ENCODE assay signal across 2 cellular contexts in the genomic region with DNA sequence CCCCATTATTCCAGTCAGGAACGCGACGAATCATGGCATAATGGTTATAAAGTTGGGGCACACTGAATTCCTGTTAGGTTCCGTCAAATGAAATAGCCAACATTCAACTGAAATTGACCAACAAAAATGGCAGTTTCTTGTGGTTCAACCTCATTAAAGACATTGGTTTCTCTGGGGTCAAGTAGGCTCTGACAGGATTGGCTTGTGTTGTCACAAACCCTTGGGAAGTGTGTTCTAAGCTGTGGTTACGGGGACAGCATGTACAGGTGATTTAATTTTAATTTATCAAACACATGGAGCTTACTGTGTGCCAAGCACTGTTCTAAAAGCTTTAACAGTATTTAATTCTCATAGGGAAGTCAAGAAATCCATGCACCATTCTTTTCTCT.
TF ChIP-seq lines count a peak whose summit lies in the region.

No MANE protein-coding gene starts in this region.

TF ChIP-seq in H1, 55 proteins besides CTCF, POLR2A, EP300 and RAD21:
- TF ChIP-seq SP2 (IDR thresholded peaks at IDR 0.05; ENCODE audit: low read length) (no peak), SIN3A (conservative IDR thresholded peaks at IDR 0.05 in 1 of 2, IDR thresholded peaks at IDR 0.05 in 1 of 2; ENCODE audit: low read depth in 1 of 2, low read length in 2 of 2) (no peak), SAP30 (IDR thresholded peaks at IDR 0.05; ENCODE audit: insufficient read depth, insufficient replicate concordance, low read length) (no peak), NANOG (IDR thresholded peaks at IDR 0.05; ENCODE audit: insufficient read depth, low read depth, low read length, poor library complexity, severe bottlenecking) (no peak), TAF1 (IDR thresholded peaks at IDR 0.05; ENCODE audit: low read depth, low read length) (no peak), JUND (IDR thresholded peaks at IDR 0.05; ENCODE audit: low read length) (no peak), KDM4A (IDR thresholded peaks at IDR 0.05; ENCODE audit: low read depth, low read length, severe bottlenecking) (no peak), ASH2L (IDR thresholded peaks at IDR 0.05; ENCODE audit: low read length) (no peak), SIX5 (IDR thresholded peaks at IDR 0.05; ENCODE audit: low read depth, low read length) (no peak), TBP (IDR thresholded peaks at IDR 0.05; ENCODE audit: low read depth, low read length) (no peak), CBX8 (IDR thresholded peaks at IDR 0.05; ENCODE audit: borderline replicate concordance, low read depth, low read length) (no peak), CHD2 (IDR thresholded peaks at IDR 0.05; ENCODE audit: low read length) (no peak), HDAC6 (IDR thresholded peaks at IDR 0.05; ENCODE audit: low read depth, low read length) (no peak), KDM1A (IDR thresholded peaks at IDR 0.05; ENCODE audit: borderline replicate concordance, low read length) (no peak), SP4 (IDR thresholded peaks at IDR 0.05; ENCODE audit: low read length) (no peak), MAFK (IDR thresholded peaks at IDR 0.05; ENCODE audit: low read depth, low read length) (no peak), TCF12 (IDR thresholded peaks at IDR 0.05; ENCODE audit: low read depth, low read length) (no peak), KDM5A (IDR thresholded peaks at IDR 0.05; ENCODE audit: low read length) (no peak)
- TF ChIP-seq, protein P1, sequence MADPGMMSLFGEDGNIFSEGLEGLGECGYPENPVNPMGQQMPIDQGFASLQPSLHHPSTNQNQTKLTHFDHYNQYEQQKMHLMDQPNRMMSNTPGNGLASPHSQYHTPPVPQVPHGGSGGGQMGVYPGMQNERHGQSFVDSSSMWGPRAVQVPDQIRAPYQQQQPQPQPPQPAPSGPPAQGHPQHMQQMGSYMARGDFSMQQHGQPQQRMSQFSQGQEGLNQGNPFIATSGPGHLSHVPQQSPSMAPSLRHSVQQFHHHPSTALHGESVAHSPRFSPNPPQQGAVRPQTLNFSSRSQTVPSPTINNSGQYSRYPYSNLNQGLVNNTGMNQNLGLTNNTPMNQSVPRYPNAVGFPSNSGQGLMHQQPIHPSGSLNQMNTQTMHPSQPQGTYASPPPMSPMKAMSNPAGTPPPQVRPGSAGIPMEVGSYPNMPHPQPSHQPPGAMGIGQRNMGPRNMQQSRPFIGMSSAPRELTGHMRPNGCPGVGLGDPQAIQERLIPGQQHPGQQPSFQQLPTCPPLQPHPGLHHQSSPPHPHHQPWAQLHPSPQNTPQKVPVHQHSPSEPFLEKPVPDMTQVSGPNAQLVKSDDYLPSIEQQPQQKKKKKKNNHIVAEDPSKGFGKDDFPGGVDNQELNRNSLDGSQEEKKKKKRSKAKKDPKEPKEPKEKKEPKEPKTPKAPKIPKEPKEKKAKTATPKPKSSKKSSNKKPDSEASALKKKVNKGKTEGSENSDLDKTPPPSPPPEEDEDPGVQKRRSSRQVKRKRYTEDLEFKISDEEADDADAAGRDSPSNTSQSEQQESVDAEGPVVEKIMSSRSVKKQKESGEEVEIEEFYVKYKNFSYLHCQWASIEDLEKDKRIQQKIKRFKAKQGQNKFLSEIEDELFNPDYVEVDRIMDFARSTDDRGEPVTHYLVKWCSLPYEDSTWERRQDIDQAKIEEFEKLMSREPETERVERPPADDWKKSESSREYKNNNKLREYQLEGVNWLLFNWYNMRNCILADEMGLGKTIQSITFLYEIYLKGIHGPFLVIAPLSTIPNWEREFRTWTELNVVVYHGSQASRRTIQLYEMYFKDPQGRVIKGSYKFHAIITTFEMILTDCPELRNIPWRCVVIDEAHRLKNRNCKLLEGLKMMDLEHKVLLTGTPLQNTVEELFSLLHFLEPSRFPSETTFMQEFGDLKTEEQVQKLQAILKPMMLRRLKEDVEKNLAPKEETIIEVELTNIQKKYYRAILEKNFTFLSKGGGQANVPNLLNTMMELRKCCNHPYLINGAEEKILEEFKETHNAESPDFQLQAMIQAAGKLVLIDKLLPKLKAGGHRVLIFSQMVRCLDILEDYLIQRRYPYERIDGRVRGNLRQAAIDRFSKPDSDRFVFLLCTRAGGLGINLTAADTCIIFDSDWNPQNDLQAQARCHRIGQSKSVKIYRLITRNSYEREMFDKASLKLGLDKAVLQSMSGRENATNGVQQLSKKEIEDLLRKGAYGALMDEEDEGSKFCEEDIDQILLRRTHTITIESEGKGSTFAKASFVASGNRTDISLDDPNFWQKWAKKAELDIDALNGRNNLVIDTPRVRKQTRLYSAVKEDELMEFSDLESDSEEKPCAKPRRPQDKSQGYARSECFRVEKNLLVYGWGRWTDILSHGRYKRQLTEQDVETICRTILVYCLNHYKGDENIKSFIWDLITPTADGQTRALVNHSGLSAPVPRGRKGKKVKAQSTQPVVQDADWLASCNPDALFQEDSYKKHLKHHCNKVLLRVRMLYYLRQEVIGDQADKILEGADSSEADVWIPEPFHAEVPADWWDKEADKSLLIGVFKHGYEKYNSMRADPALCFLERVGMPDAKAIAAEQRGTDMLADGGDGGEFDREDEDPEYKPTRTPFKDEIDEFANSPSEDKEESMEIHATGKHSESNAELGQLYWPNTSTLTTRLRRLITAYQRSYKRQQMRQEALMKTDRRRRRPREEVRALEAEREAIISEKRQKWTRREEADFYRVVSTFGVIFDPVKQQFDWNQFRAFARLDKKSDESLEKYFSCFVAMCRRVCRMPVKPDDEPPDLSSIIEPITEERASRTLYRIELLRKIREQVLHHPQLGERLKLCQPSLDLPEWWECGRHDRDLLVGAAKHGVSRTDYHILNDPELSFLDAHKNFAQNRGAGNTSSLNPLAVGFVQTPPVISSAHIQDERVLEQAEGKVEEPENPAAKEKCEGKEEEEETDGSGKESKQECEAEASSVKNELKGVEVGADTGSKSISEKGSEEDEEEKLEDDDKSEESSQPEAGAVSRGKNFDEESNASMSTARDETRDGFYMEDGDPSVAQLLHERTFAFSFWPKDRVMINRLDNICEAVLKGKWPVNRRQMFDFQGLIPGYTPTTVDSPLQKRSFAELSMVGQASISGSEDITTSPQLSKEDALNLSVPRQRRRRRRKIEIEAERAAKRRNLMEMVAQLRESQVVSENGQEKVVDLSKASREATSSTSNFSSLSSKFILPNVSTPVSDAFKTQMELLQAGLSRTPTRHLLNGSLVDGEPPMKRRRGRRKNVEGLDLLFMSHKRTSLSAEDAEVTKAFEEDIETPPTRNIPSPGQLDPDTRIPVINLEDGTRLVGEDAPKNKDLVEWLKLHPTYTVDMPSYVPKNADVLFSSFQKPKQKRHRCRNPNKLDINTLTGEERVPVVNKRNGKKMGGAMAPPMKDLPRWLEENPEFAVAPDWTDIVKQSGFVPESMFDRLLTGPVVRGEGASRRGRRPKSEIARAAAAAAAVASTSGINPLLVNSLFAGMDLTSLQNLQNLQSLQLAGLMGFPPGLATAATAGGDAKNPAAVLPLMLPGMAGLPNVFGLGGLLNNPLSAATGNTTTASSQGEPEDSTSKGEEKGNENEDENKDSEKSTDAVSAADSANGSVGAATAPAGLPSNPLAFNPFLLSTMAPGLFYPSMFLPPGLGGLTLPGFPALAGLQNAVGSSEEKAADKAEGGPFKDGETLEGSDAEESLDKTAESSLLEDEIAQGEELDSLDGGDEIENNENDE (IDR thresholded peaks at IDR 0.05; ENCODE audit: insufficient replicate concordance, low read length) = no peak
- TF ChIP-seq, protein P2, sequence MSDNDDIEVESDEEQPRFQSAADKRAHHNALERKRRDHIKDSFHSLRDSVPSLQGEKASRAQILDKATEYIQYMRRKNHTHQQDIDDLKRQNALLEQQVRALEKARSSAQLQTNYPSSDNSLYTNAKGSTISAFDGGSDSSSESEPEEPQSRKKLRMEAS (IDR thresholded peaks at IDR 0.05) = no peak
TF ChIP-seq in H1: peak in this region for 0.

TF ChIP-seq in GM12891, 5 proteins besides CTCF, POLR2A, EP300 and RAD21:
- TF ChIP-seq POU2F2 (IDR thresholded peaks at IDR 0.05; ENCODE audit: low read depth, low read length) = no peak
- no peak for TF ChIP-seq TAF1 (IDR thresholded peaks at IDR 0.05; ENCODE audit: low read depth, low read length)
- TF ChIP-seq SPI1 (IDR thresholded peaks at IDR 0.05; ENCODE audit: low read depth, low read length) = no peak
- TF ChIP-seq PAX5 (IDR thresholded peaks at IDR 0.05; ENCODE audit: insufficient read depth, low read length, severe bottlenecking) = no peak
- TF ChIP-seq POLR2AphosphoS5 (IDR thresholded peaks at IDR 0.05; ENCODE audit: low read depth, low read length) = no peak
